ENCODE assay signal across 10 cellular contexts in genomic region chrX:41137589-41137988, GRCh38. TPM values are rescaled to one million over a fixed set of nuclear protein-coding genes. Genes with fewer than 3 reads are reported as not detected.
DNase-seq lines count a peak whose midpoint lies in the region; ATAC-seq, FAIRE-seq and TF ChIP-seq lines count a peak whose summit lies in the region.
"Had no signal": no experiment of that assay in that cellular context is flagged by ENCODE, and none has a peak within 500 bp of the region (broad histone marks: within the 10 kb centered on the region; RNA-seq: fewer than 3 reads in every experiment).

No MANE protein-coding gene starts in this region.

- no peak overlapping the region for H2AK5ac ChIP-seq in H9 (ENCODE audit: insufficient read length, low read length)

- H2BK12ac ChIP-seq in H9 (ENCODE audit: insufficient read length, low read depth, low read length) = no peak overlapping the region

- TF ChIP-seq CTCF in C4-2B (conservative IDR thresholded peaks at IDR 0.05) (peak; percentile 61), H9 (conservative IDR thresholded peaks at IDR 0.05) (peak; percentile 57), VCaP (conservative IDR thresholded peaks at IDR 0.05) (peak; percentile 62), HepG2 (CRISPR knock-in tag; IDR thresholded peaks at IDR 0.05) (no peak)

- H4K8ac ChIP-seq in H9 (replicated peaks; ENCODE audit: insufficient read length, low read depth, low read length) = no peak overlapping the region

- H3K56ac ChIP-seq in H9 (ENCODE audit: insufficient read length, low read depth, low read length) = no peak overlapping the region

- no peaks in the 10 kb centered on the region for H3K79me1 ChIP-seq in H9 (ENCODE audit: insufficient read depth, low read depth, low read length, poor library complexity, severe bottlenecking)

- TF ChIP-seq RAD21 in HepG2 (CRISPR knock-in tag; IDR thresholded peaks at IDR 0.05) = no peak

- H3K4me2 ChIP-seq in H9 (ENCODE audit: insufficient read depth, insufficient read length, low read length) (no peak overlapping the region), HepG2 (ENCODE audit: low read depth, low read length) (no peak overlapping the region)

- H3K36me3 Mint-ChIP-seq in H9 (ENCODE audit: insufficient read depth in 1 of 3, low read depth in 3 of 3) = peaks cover 31 to 76% (median 68%) of the 10 kb centered on the region in 3 experiments

- H3K9me3 ChIP-seq in H9 (ENCODE audit: control insufficient read depth, low read depth, low read length) (no peaks in the 10 kb centered on the region), HepG2 (ENCODE audit: low read length) (no peaks in the 10 kb centered on the region), SJCRH30 (replicated peaks) (no peaks in the 10 kb centered on the region)
- H3K9me3 ChIP-seq: SJSA1 had no signal

- H3K27me3 Mint-ChIP-seq in H9 (ENCODE audit: low read depth) = peaks cover 1% of the 10 kb centered on the region; the same call in 1 of the 2 replicates

- FAIRE-seq in HepG2 (lab: Jason Lieb, UNC) = no peak

- H2BK20ac ChIP-seq in H9 (ENCODE audit: low read depth, low read length, poor library complexity, severe bottlenecking) = no peak overlapping the region

- BruUV-seq in HepG2 (replicated peaks; lab: Mats Ljungman, UMichigan) = no TSS peak

- H3K23ac ChIP-seq in H9 (ENCODE audit: insufficient read length, low read depth, low read length) = no peak overlapping the region

- no peak overlapping the region for H3K27ac Mint-ChIP-seq in H9

- H3K23me2 ChIP-seq in H9 (ENCODE audit: insufficient read length, low read depth, low read length, poor library complexity, severe bottlenecking) = no peaks in the 10 kb centered on the region

- no peak overlapping the region for H2BK5ac ChIP-seq in H9 (ENCODE audit: insufficient read length, low read length)

- no peak overlapping the region for H2BK120ac ChIP-seq in H9 (ENCODE audit: low read depth, low read length, poor library complexity, severe bottlenecking)

- no peaks in the 10 kb centered on the region for H3K4me1 ChIP-seq in H9 (ENCODE audit: insufficient read depth, low read length)
- H3K4me1 ChIP-seq in HepG2 (ENCODE audit: insufficient read depth, low read length) = no peaks in the 10 kb centered on the region
- no peaks in the 10 kb centered on the region for H3K4me1 ChIP-seq in SJCRH30
- H3K4me1 ChIP-seq: SJSA1 had no signal

- no peak overlapping the region for H4K91ac ChIP-seq in H9 (ENCODE audit: insufficient read length, low read depth, low read length)

- H2BK15ac ChIP-seq in H9 (ENCODE audit: low read depth, low read length) = no peak overlapping the region

- H2AFZ ChIP-seq in H9 (ENCODE audit: low read length) = no peak overlapping the region
- H2AFZ ChIP-seq in HepG2 (ENCODE audit: low read length) = no peak overlapping the region

- no peak overlapping the region for H4K5ac ChIP-seq in H9 (ENCODE audit: insufficient read length, low read depth, low read length)

- H3K36me3 ChIP-seq in HepG2 (replicated peaks in 1 of 2; ENCODE audit: control insufficient read depth in 1 of 2, insufficient read depth in 2 of 2, low read length in 2 of 2) (peaks cover 0 to 24% of the 10 kb centered on the region in 2 experiments; a peak in 4 of 5 replicates), SJCRH30 (no peaks in the 10 kb centered on the region; the same call in 1 of the 2 replicates)

- H3T11ph ChIP-seq in H9 (ENCODE audit: low read length) = no peak overlapping the region

- H4K20me1 ChIP-seq in H9 (ENCODE audit: control insufficient read depth, insufficient read depth, insufficient read length) (no peaks in the 10 kb centered on the region), HepG2 (ENCODE audit: insufficient read depth, low read length) (no peaks in the 10 kb centered on the region)

- H3K27ac ChIP-seq in C4-2B = no peak overlapping the region
- no peak overlapping the region for H3K27ac ChIP-seq in H9 (ENCODE audit: insufficient read length, low read depth, low read length)
- no peak overlapping the region for H3K27ac ChIP-seq in VCaP
- H3K27ac ChIP-seq in HepG2 (ENCODE audit: extremely low read length, insufficient read depth, low read length) = no peak overlapping the region
- H3K27ac ChIP-seq in SJCRH30 = no peak overlapping the region
- H3K27ac ChIP-seq: SJSA1 had no signal

- POLR2A ChIA-PET in HepG2 (lab: Yijun Ruan, JAX) = no interaction called here

- ATAC-seq in HepG2 (no peak), GM19035 (IDR thresholded peaks at IDR 0.05; ENCODE audit: unreplicated experiment) (no peak), GM18861 (IDR thresholded peaks at IDR 0.05; ENCODE audit: unreplicated experiment) (no peak)
- ATAC-seq: activated T-cell treated with anti-CD3 and anti-CD28 coated beads, Interleukin-2, amount 50 U/mL, for 4 hours had no signal

- no peak overlapping the region for H3K4me3 ChIP-seq in HepG2 (replicated peaks in 1 of 3; ENCODE audit: insufficient read depth in 1 of 3, low read depth in 2 of 3, low read length in 3 of 3)
- no peak overlapping the region for H3K4me3 ChIP-seq in SJCRH30
- H3K4me3 ChIP-seq: SJSA1 had no signal

- no peak for TF ChIP-seq POLR2A in HepG2 (IDR thresholded peaks at IDR 0.05; ENCODE audit: insufficient read depth in 1 of 2, low read depth in 2 of 2, low read length in 2 of 2)

- H3K4ac ChIP-seq in H9 (ENCODE audit: low read depth, low read length) = no peak overlapping the region

- TF ChIP-seq EP300 in HepG2 (IDR thresholded peaks at IDR 0.05; ENCODE audit: low read depth in 2 of 2, low read length in 2 of 2) (no peak), HepG2 (CRISPR knock-in tag; IDR thresholded peaks at IDR 0.05; ENCODE audit: borderline replicate concordance) (no peak)

- intact Hi-C loops in HepG2 (cut with micrococcal nuclease; ENCODE audit: unreplicated experiment) = no loop called here

- H3K4me1 Mint-ChIP-seq in H9 = peaks cover 4 to 13% of the 10 kb centered on the region in 2 experiments; a peak in 3 of 4 replicates

- no peaks in the 10 kb centered on the region for H3K27me3 ChIP-seq in H9 (ENCODE audit: insufficient read depth, low read length)
- no peaks in the 10 kb centered on the region for H3K27me3 ChIP-seq in HepG2 (ENCODE audit: control insufficient read depth in 1 of 2, insufficient read depth in 2 of 2, low read length in 2 of 2)
- no peaks in the 10 kb centered on the region for H3K27me3 ChIP-seq in SJCRH30
- H3K27me3 ChIP-seq: SJSA1 had no signal

- H3K79me2 ChIP-seq in H9 (ENCODE audit: insufficient read depth, low read length) (peaks cover 3% of the 10 kb centered on the region; the same call in 1 of the 2 replicates), HepG2 (ENCODE audit: insufficient read depth, low read length) (no peaks in the 10 kb centered on the region)

- H3K9ac ChIP-seq in H9 (ENCODE audit: extremely low read depth, insufficient read length, low read length) (no peak overlapping the region), HepG2 (ENCODE audit: insufficient read depth, low read depth, low read length) (no peak overlapping the region)

- H3K4me3 Mint-ChIP-seq in H9 = no peak overlapping the region
- H3K4me3 Mint-ChIP-seq: activated T-cell treated with anti-CD3 and anti-CD28 coated beads, Interleukin-2, amount 50 U/mL, for 4 hours had no signal

- peaks cover 37 to 43% of the 10 kb centered on the region in 2 experiments for H3K9me3 Mint-ChIP-seq in H9
- H3K9me3 Mint-ChIP-seq: activated T-cell treated with anti-CD3 and anti-CD28 coated beads, Interleukin-2, amount 50 U/mL, for 4 hours had no signal

- CTCF ChIA-PET in HepG2 (lab: Yijun Ruan, JAX; ENCODE audit: low intra/inter-chr PET ratio, low total read pairs) = no interaction called here

- H3K18ac ChIP-seq in H9 (ENCODE audit: insufficient read length, low read depth, low read length) = no peak overlapping the region

- in situ Hi-C loops in HepG2 (cut with HindIII; ENCODE audit: extremely low pct_ligation_motif_present, low pct_unique_long_range_greater_than_20kb) = no loop called here

- no peak overlapping the region for H3K14ac ChIP-seq in H9 (ENCODE audit: insufficient read depth, low read length)

- DNase-seq in H9 (no peak), HepG2 (ENCODE audit: low spot score) (no peak), SJCRH30 (no peak)
- DNase-seq in activated T-cell treated with anti-CD3 and anti-CD28 coated beads, Interleukin-2, amount 50 U/mL, for 48 hours = no peak
- DNase-seq: activated T-cell treated with anti-CD3 and anti-CD28 coated beads, Interleukin-2, amount 50 U/mL, for 4 hours had no signal

TF ChIP-seq in HepG2, 621 proteins besides CTCF, POLR2A, EP300 and RAD21:
- TF ChIP-seq SIX1 (CRISPR knock-in tag; IDR thresholded peaks at IDR 0.05; ENCODE audit: borderline replicate concordance) (peak; percentile 91), ELF1 (CRISPR knock-in tag; IDR thresholded peaks at IDR 0.05) (no peak)

RNA-seq across cellular contexts. Expression of gene USP9X, which starts 52.3 kb away (rescaled TPM):
- total RNA-seq in H9 (2021) (268 and 284 TPM in 2 replicates), HepG2 (2016; rRNA removed; fragmentation: Illumina TruSeq; extraction: Trizol) (40.5 and 81.0 TPM in 2 replicates)
- 3.8 and 4.7 TPM in 2 replicates for total RNA-seq in HepG2 (2016; cell fraction: cytosol; rRNA removed; fragmentation: Illumina TruSeq; extraction: Trizol; ENCODE audit: low read depth)
- 39.4 and 75.2 TPM in 2 replicates for total RNA-seq in HepG2 (2016; cell fraction: insoluble cytoplasmic fraction; rRNA removed; fragmentation: Illumina TruSeq; extraction: Trizol)
- 12.7 TPM in 2 replicates for total RNA-seq in HepG2 (2016; cell fraction: membrane; rRNA removed; fragmentation: Illumina TruSeq; extraction: Trizol)
- 41.9 and 52.3 TPM in 2 replicates for total RNA-seq in HepG2 (2016; cell fraction: nucleus; rRNA removed; fragmentation: Illumina TruSeq; extraction: Trizol)
- 20.7 and 22.2 TPM in 2 replicates for polyA plus RNA-seq in HepG2 (2011; rRNA removed)
- 9.5 and 16.8 TPM in 2 replicates for polyA plus RNA-seq in HepG2 (2011; cell fraction: cytosol; rRNA removed)
- 14.6 and 21.3 TPM in 2 replicates for polyA plus RNA-seq in HepG2 (2011; cell fraction: nucleus; rRNA removed)
- polyA plus RNA-seq in HepG2 (2012) = 24.5 and 29.6 TPM in 2 replicates
- 0.76 and 1.8 TPM in 2 replicates for polyA plus RNA-seq in HepG2 (2016; cell fraction: cytosol; fragmentation: Illumina TruSeq; extraction: Trizol; ENCODE audit: low read depth)
- 29.7 and 29.8 TPM in 2 replicates for polyA plus RNA-seq in HepG2 (2016; cell fraction: insoluble cytoplasmic fraction; fragmentation: Illumina TruSeq; extraction: Trizol; ENCODE audit: low read depth)
- polyA plus RNA-seq in HepG2 (2016; cell fraction: membrane; fragmentation: Illumina TruSeq; extraction: Trizol; ENCODE audit: low read depth) = 2.9 and 3.9 TPM in 2 replicates
- 26.5 and 29.5 TPM in 2 replicates for polyA plus RNA-seq in HepG2 (2016; cell fraction: nucleus; fragmentation: Illumina TruSeq; extraction: Trizol; ENCODE audit: insufficient read depth, low read depth)
- 180 and 267 TPM in 2 replicates for polyA minus RNA-seq in HepG2 (2011; rRNA and poly(A)+ RNA removed; ENCODE audit: low replicate concordance)
- 62.3 and 83.0 TPM in 2 replicates for polyA minus RNA-seq in HepG2 (2011; cell fraction: cytosol; rRNA and poly(A)+ RNA removed)
- polyA minus RNA-seq in HepG2 (2011; cell fraction: nucleus; rRNA and poly(A)+ RNA removed) = 121 and 148 TPM in 2 replicates
- total RNA-seq in SJCRH30 (2014; rRNA removed; shearing (Covaris generic)) = 62.7 and 72.9 TPM in 2 replicates
